15 cellular contexts compared by ENCODE assay signal in the genomic region with DNA sequence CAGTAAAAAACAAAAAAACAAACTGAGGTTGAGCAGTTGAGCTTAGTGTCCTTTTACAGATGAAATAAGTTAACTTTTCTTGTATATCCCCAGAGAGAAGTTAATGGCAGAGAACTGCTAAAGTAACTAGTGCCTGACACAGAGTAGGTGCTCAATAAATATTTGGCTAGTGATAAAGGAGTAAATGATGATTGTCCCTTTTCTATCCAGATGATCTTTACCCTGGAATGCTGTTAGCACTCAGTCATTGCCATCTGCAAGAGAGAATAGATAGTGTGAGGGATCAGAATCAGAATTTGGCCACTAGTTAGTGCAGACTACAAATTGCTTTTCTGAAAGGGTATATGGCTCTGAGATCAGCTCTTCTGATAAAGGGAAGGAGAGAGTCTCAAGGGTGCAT. TPM values are rescaled to one million over a fixed set of nuclear protein-coding genes. Genes with fewer than 3 reads are reported as not detected.
DNase-seq lines count a peak whose midpoint lies in the region; ATAC-seq and TF ChIP-seq lines count a peak whose summit lies in the region.
"Had no signal": no experiment of that assay in that cellular context is flagged by ENCODE, and none has a peak within 500 bp of the region (broad histone marks: within the 10 kb centered on the region; RNA-seq: fewer than 3 reads in every experiment).

No MANE protein-coding gene starts in this region.

- CTCF ChIA-PET in OCI-LY7 (lab: Charles Lee; ENCODE audit: unreplicated experiment): no interaction called here

- H3K79me2 ChIP-seq in OCI-LY7 (ENCODE audit: insufficient read depth, low read depth, low read length): peaks cover 80% of the 10 kb centered on the region

- H4K20me1 ChIP-seq in OCI-LY7 (ENCODE audit: insufficient read depth, low read length): no peaks in the 10 kb centered on the region

- intact Hi-C loops in OCI-LY7 (cut with micrococcal nuclease; ENCODE audit: unreplicated experiment): no loop called here

- no peak overlapping the region for H3K4me2 ChIP-seq in OCI-LY7 (ENCODE audit: low read length)
- H3K4me2 ChIP-seq: SK-N-SH had no signal

- H3K27ac ChIP-seq in OCI-LY7 (ENCODE audit: low read depth, low read length, poor library complexity, severe bottlenecking): no peak overlapping the region
- H3K27ac ChIP-seq: BLaER1 treated with 17β-estradiol and CSF1 and Interleukin-3, amounts not matched to agents 10 nM and 100 nM had no signal

- no peak for DNase-seq in OCI-LY7 (ENCODE audit: low spot score)
- no peak for DNase-seq in left lobe of liver (ENCODE audit: low spot score)
- no peak for DNase-seq in stimulated activated effector memory CD8-positive, alpha-beta T cell treated with anti-CD3 and anti-CD28 coated beads, Interleukin-12 subunit alpha, Interleukin-12 subunit beta, amount 100 ng/mL, for 72 hours (ENCODE audit: low spot score in 2 of 2)
- DNase-seq in activated CD4-positive, alpha-beta T cell treated with anti-CD3 and anti-CD28 coated beads for 48 hours: no peak
- DNase-seq in nucleus accumbens (lab: John Stamatoyannopoulos, UW): no peak
- no peak for DNase-seq in cerebellar cortex (ENCODE audit: low spot score)
- no peak for DNase-seq in KG1 (lab: John Stamatoyannopoulos, UW)
- DNase-seq: DMS 273 treated with DMSO at 0.1 percent for 48 hours, NCI-H1436, NCI-H2081, NCI-H524 treated with DMSO at 0.1 percent for 48 hours, SK-N-SH had no signal

- no peaks in the 10 kb centered on the region for H3K4me1 ChIP-seq in OCI-LY7 (ENCODE audit: insufficient read depth, low read length, poor library complexity, severe bottlenecking)

- TF ChIP-seq CTCF in OCI-LY7 (conservative IDR thresholded peaks at IDR 0.05; ENCODE audit: low read length): no peak

- H3K9me3 Mint-ChIP-seq in activated T-helper 17 cell treated with anti-CD3 and anti-CD28 coated beads, Interleukin-2, amount 50 U/mL, for 72 hours: no peaks in the 10 kb centered on the region
- H3K9me3 Mint-ChIP-seq in stimulated activated effector memory CD8-positive, alpha-beta T cell treated with anti-CD3 and anti-CD28 coated beads, Interleukin-12 subunit alpha, Interleukin-12 subunit beta, amount 100 ng/mL, for 72 hours: no peaks in the 10 kb centered on the region
- H3K9me3 Mint-ChIP-seq: IgD-negative memory B cell had no signal

- H3K36me3 ChIP-seq in OCI-LY7 (ENCODE audit: insufficient read depth, low read length): peaks cover 69% of the 10 kb centered on the region

- peak overlapping the region; percentile 66 for H3K27ac Mint-ChIP-seq in activated T-helper 17 cell treated with anti-CD3 and anti-CD28 coated beads, Interleukin-2, amount 50 U/mL, for 72 hours
- H3K27ac Mint-ChIP-seq in stimulated activated effector memory CD8-positive, alpha-beta T cell treated with anti-CD3 and anti-CD28 coated beads, Interleukin-12 subunit alpha, Interleukin-12 subunit beta, amount 100 ng/mL, for 72 hours: peak overlapping the region; percentile 77

- H3K4me3 ChIP-seq in OCI-LY7 (ENCODE audit: low read depth, low read length, poor library complexity, severe bottlenecking): no peak overlapping the region
- H3K4me3 ChIP-seq: BLaER1 treated with 17β-estradiol and CSF1 and Interleukin-3, amounts not matched to agents 10 nM and 100 nM had no signal

- no peak for ATAC-seq in activated T-helper 17 cell treated with anti-CD3 and anti-CD28 coated beads, Interleukin-2, amount 50 U/mL, for 72 hours (replicated peaks)
- peak; percentile 83 for ATAC-seq in left lobe of liver
- no peak for ATAC-seq in stimulated activated effector memory CD8-positive, alpha-beta T cell treated with anti-CD3 and anti-CD28 coated beads, Interleukin-12 subunit alpha, Interleukin-12 subunit beta, amount 100 ng/mL, for 72 hours

- no peaks in the 10 kb centered on the region for H3K27me3 Mint-ChIP-seq in activated T-helper 17 cell treated with anti-CD3 and anti-CD28 coated beads, Interleukin-2, amount 50 U/mL, for 72 hours
- H3K27me3 Mint-ChIP-seq: IgD-negative memory B cell had no signal

- no peak overlapping the region for H2AFZ ChIP-seq in OCI-LY7 (ENCODE audit: low read length)

- BruUV-seq in OCI-LY7 (replicated peaks; lab: Mats Ljungman, UMichigan): TSS peak; percentile 22

- POLR2A ChIA-PET in OCI-LY7 (lab: Charles Lee): interaction anchor here (0.6 kb wide), 2 partner anchors 310 to 471 kb away, joined by 3 to 4 read pairs; no protein-coding TSS in a partner anchor

- no peak overlapping the region for H3K4me3 Mint-ChIP-seq in activated T-helper 17 cell treated with anti-CD3 and anti-CD28 coated beads, Interleukin-2, amount 50 U/mL, for 72 hours
- no peak overlapping the region for H3K4me3 Mint-ChIP-seq in stimulated activated effector memory CD8-positive, alpha-beta T cell treated with anti-CD3 and anti-CD28 coated beads, Interleukin-12 subunit alpha, Interleukin-12 subunit beta, amount 100 ng/mL, for 72 hours
- H3K4me3 Mint-ChIP-seq: IgD-negative memory B cell had no signal

- no peaks in the 10 kb centered on the region for H3K9me2 ChIP-seq in OCI-LY7 (ENCODE audit: insufficient read depth, low read length)
- H3K9me2 ChIP-seq: SK-N-SH had no signal

- peaks cover 52% of the 10 kb centered on the region for H3K36me3 Mint-ChIP-seq in activated T-helper 17 cell treated with anti-CD3 and anti-CD28 coated beads, Interleukin-2, amount 50 U/mL, for 72 hours (ENCODE audit: low read depth)
- H3K36me3 Mint-ChIP-seq in stimulated activated effector memory CD8-positive, alpha-beta T cell treated with anti-CD3 and anti-CD28 coated beads, Interleukin-12 subunit alpha, Interleukin-12 subunit beta, amount 100 ng/mL, for 72 hours: peaks cover 45% of the 10 kb centered on the region
- H3K36me3 Mint-ChIP-seq: IgD-negative memory B cell had no signal

- H3K9me3 ChIP-seq in OCI-LY7 (ENCODE audit: low read length): no peaks in the 10 kb centered on the region
- H3K9me3 ChIP-seq: SK-N-SH had no signal

- peaks cover 24% of the 10 kb centered on the region for H3K4me1 Mint-ChIP-seq in activated T-helper 17 cell treated with anti-CD3 and anti-CD28 coated beads, Interleukin-2, amount 50 U/mL, for 72 hours
- peaks cover 11% of the 10 kb centered on the region for H3K4me1 Mint-ChIP-seq in stimulated activated effector memory CD8-positive, alpha-beta T cell treated with anti-CD3 and anti-CD28 coated beads, Interleukin-12 subunit alpha, Interleukin-12 subunit beta, amount 100 ng/mL, for 72 hours

RNA-seq across cellular contexts. Expression of gene VEZT, which starts 21.6 kb away (rescaled TPM):
- 52.5 and 57.7 TPM in 2 replicates for total RNA-seq in OCI-LY7 (2014; rRNA removed; shearing (Covaris generic))
- 77.1 and 93.5 TPM in 2 replicates for total RNA-seq in OCI-LY7 (2022)
- 10 to 100 TPM; 42.9 to 49.3 TPM for total RNA-seq in activated T-helper 17 cell treated with anti-CD3 and anti-CD28 coated beads, Interleukin-2, amount 50 U/mL, for 72 hours
- 20.2 TPM for total RNA-seq in left lobe of liver

RNA-seq across cellular contexts. Expression of gene FGD6, which starts 21.9 kb away (rescaled TPM):
- 5.6 and 7.3 TPM in 2 replicates for total RNA-seq in OCI-LY7 (2014; rRNA removed; shearing (Covaris generic))
- total RNA-seq in OCI-LY7 (2022): 7.8 and 11.2 TPM in 2 replicates
- 1 to 10 TPM; 1.4 to 2.6 TPM for total RNA-seq in activated T-helper 17 cell treated with anti-CD3 and anti-CD28 coated beads, Interleukin-2, amount 50 U/mL, for 72 hours
- total RNA-seq in left lobe of liver: 4.7 TPM
